Comparison of ENCODE assay signal across 25 cellular contexts in genomic region chr13:101552286-101552685, GRCh38.
"Had no signal": no experiment of that assay in that cellular context is flagged by ENCODE, and none has a peak within 500 bp of the region (broad histone marks: within the 10 kb centered on the region; RNA-seq: fewer than 3 reads in every experiment).

No MANE protein-coding gene starts in this region.

- H3K4me1 Mint-ChIP-seq: activated B cell treated with CpG ODN at 0.5 μM for 24 hours; activated naive CD4-positive, alpha-beta T cell treated with anti-CD3 and anti-CD28 coated beads, Interleukin-2, amount 10 ng/mL, durations not matched to agents 7 days and 5 days; activated naive CD8-positive, alpha-beta T cell treated with anti-CD3 and anti-CD28 coated beads, Interleukin-2, amount 50 U/mL, for 24 hours; immature natural killer cell; naive thymus-derived CD4-positive, alpha-beta T cell; T-helper 17 cell had no signal

- H3K27ac Mint-ChIP-seq: activated B cell treated with CpG ODN at 0.5 μM for 24 hours; activated naive CD4-positive, alpha-beta T cell treated with anti-CD3 and anti-CD28 coated beads, Interleukin-2, amount 10 ng/mL, durations not matched to agents 7 days and 5 days; activated naive CD8-positive, alpha-beta T cell treated with anti-CD3 and anti-CD28 coated beads, Interleukin-2, amount 50 U/mL, for 24 hours; activated T-cell treated with anti-CD3 and anti-CD28 coated beads, Interleukin-2, amount 50 U/mL, for 72 hours; effector memory CD8-positive, alpha-beta T cell; immature natural killer cell; naive thymus-derived CD4-positive, alpha-beta T cell; T-helper 17 cell had no signal

- H3K4me1 ChIP-seq: lower lobe of right lung, right lobe of liver, testis, upper lobe of left lung had no signal

- H3K4me3 Mint-ChIP-seq: activated B cell treated with CpG ODN at 0.5 μM for 24 hours; activated naive CD4-positive, alpha-beta T cell treated with anti-CD3 and anti-CD28 coated beads, Interleukin-2, amount 10 ng/mL, durations not matched to agents 7 days and 5 days; activated naive CD8-positive, alpha-beta T cell treated with anti-CD3 and anti-CD28 coated beads, Interleukin-2, amount 50 U/mL, for 24 hours; activated T-cell treated with anti-CD3 and anti-CD28 coated beads, Interleukin-2, amount 50 U/mL, for 72 hours; effector memory CD8-positive, alpha-beta T cell; immature natural killer cell; naive thymus-derived CD4-positive, alpha-beta T cell; T-helper 17 cell had no signal

- H2AFZ ChIP-seq: hepatocyte had no signal

- DNase-seq: activated B cell treated with CpG ODN at 0.5 μM for 24 hours; activated CD4-positive, alpha-beta T cell treated with anti-CD3 and anti-CD28 coated beads for 4 hours; activated CD4-positive, alpha-beta T cell treated with anti-CD3 and anti-CD28 coated beads, Interleukin-2, amount 50 U/mL, for 48 hours; activated effector memory CD4-positive, alpha-beta T cell treated with Interleukin-2 at 50 U/mL for 16 hours; activated naive CD4-positive, alpha-beta T cell treated with anti-CD3 and anti-CD28 coated beads, Interleukin-2, amount 10 ng/mL, durations not matched to agents 7 days and 5 days; activated naive CD8-positive, alpha-beta T cell treated with anti-CD3 and anti-CD28 coated beads, Interleukin-2, amount 50 U/mL, for 24 hours; activated T-cell treated with anti-CD3 and anti-CD28 coated beads, Interleukin-2, amount 50 U/mL, for 72 hours; aorta; central memory CD4-positive, alpha-beta T cell; effector memory CD8-positive, alpha-beta T cell; foreskin melanocyte; immature natural killer cell; lower lobe of right lung; naive thymus-derived CD4-positive, alpha-beta T cell; right lobe of liver; stimulated activated CD4-positive, alpha-beta T cell treated with anti-CD3 and anti-CD28 coated beads, Interleukin-4, amount 100 ng/mL, for 1 hour; stimulated activated naive CD4-positive, alpha-beta T cell; SW 1271; T-helper 17 cell; testis; upper lobe of left lung had no signal

- H3K27me3 Mint-ChIP-seq: activated B cell treated with CpG ODN at 0.5 μM for 24 hours had no signal

- H3K36me3 Mint-ChIP-seq: activated naive CD4-positive, alpha-beta T cell treated with anti-CD3 and anti-CD28 coated beads, Interleukin-2, amount 10 ng/mL, durations not matched to agents 7 days and 5 days; immature natural killer cell; naive thymus-derived CD4-positive, alpha-beta T cell had no signal

- H3K9me3 Mint-ChIP-seq: activated B cell treated with CpG ODN at 0.5 μM for 24 hours; activated naive CD4-positive, alpha-beta T cell treated with anti-CD3 and anti-CD28 coated beads, Interleukin-2, amount 10 ng/mL, durations not matched to agents 7 days and 5 days; activated naive CD8-positive, alpha-beta T cell treated with anti-CD3 and anti-CD28 coated beads, Interleukin-2, amount 50 U/mL, for 24 hours; activated T-cell treated with anti-CD3 and anti-CD28 coated beads, Interleukin-2, amount 50 U/mL, for 72 hours; effector memory CD8-positive, alpha-beta T cell; naive thymus-derived CD4-positive, alpha-beta T cell had no signal

- H3K4me3 ChIP-seq: hepatocyte, lower lobe of right lung, right lobe of liver, testis, upper lobe of left lung had no signal

- H3K27me3 ChIP-seq: hepatocyte, neutrophil, right lobe of liver, testis, upper lobe of left lung had no signal

- H3K9me3 ChIP-seq: lower lobe of right lung, neutrophil, right lobe of liver, testis, upper lobe of left lung had no signal

- H3K4me2 ChIP-seq: hepatocyte had no signal

- H3K27ac ChIP-seq: hepatocyte, lower lobe of right lung, neutrophil, right lobe of liver, testis, upper lobe of left lung had no signal

- H3K36me3 ChIP-seq: lower lobe of right lung, neutrophil, right lobe of liver, upper lobe of left lung had no signal

- ATAC-seq: activated naive CD8-positive, alpha-beta T cell treated with anti-CD3 and anti-CD28 coated beads, Interleukin-2, amount 50 U/mL, for 24 hours; activated T-cell treated with anti-CD3 and anti-CD28 coated beads, Interleukin-2, amount 50 U/mL, for 72 hours; effector memory CD8-positive, alpha-beta T cell; esophagus mucosa; left lobe of liver; lower lobe of right lung; naive thymus-derived CD4-positive, alpha-beta T cell; right lobe of liver; T-helper 17 cell had no signal
